Comparison of ENCODE assay signal across 35 cellular contexts in genomic region chrX:40852573-40852972, GRCh38.
"Had no signal": no experiment of that assay in that cellular context is flagged by ENCODE, and none has a peak within 500 bp of the region (broad histone marks: within the 10 kb centered on the region; RNA-seq: fewer than 3 reads in every experiment).

No MANE protein-coding gene starts in this region.

- H3K27me3 Mint-ChIP-seq: progenitor cell of endocrine pancreas; stimulated activated naive CD8-positive, alpha-beta T cell treated with anti-CD3 and anti-CD28 coated beads, Interleukin-15, Interleukin-2, amounts not matched to agents 100 ng/mL and 50 ng/mL, for 24 hours had no signal

- H3K27ac Mint-ChIP-seq: activated naive CD4-positive, alpha-beta T cell treated with anti-CD3 and anti-CD28 coated beads for 36 hours; activated naive CD8-positive, alpha-beta T cell treated with anti-CD3 and anti-CD28 coated beads, Interleukin-2, amount 10 ng/mL, durations not matched to agents 7 days and 5 days; activated T-helper 1 cell treated with anti-CD3 and anti-CD28 coated beads, Interleukin-12 subunit alpha, Interleukin-12 subunit beta, Interleukin-2, Interleukin-4 antibody, amounts not matched to agents 30 ng/mL and 10 ng/mL and 1 ng/mL, durations not matched to agents 14 hours and 24 hours and 36 hours; natural killer cell treated with Interleukin-12 subunit alpha and Interleukin-12 subunit beta and Interleukin-15 and Interleukin-18, amount 100 ng/mL, for 72 hours; progenitor cell of endocrine pancreas; stimulated activated naive CD8-positive, alpha-beta T cell treated with anti-CD3 and anti-CD28 coated beads, Interleukin-15, Interleukin-2, amounts not matched to agents 100 ng/mL and 50 ng/mL, for 24 hours had no signal

- H3K9me3 ChIP-seq: ascending aorta, colonic mucosa, gastroesophageal sphincter, left ventricle myocardium inferior, mucosa of descending colon, ovary, right lobe of liver, thoracic aorta had no signal

- DNase-seq: activated CD4-positive, alpha-beta T cell treated with anti-CD3 and anti-CD28 coated beads for 48 hours; activated CD4-positive, alpha-beta T cell treated with anti-CD3 and anti-CD28 coated beads, Interleukin-2, amount 50 U/mL, for 48 hours; activated CD8-positive, alpha-beta memory T cell treated with anti-CD3 and anti-CD28 coated beads for 24 hours; activated effector memory CD4-positive, alpha-beta T cell treated with anti-CD3 and anti-CD28 coated beads, Interleukin-2, amount 50 U/mL, for 16 hours; activated naive CD4-positive, alpha-beta T cell treated with anti-CD3 and anti-CD28 coated beads for 36 hours; activated naive CD8-positive, alpha-beta T cell treated with anti-CD3 and anti-CD28 coated beads, Interleukin-2, amount 10 ng/mL, durations not matched to agents 7 days and 5 days; activated T-cell treated with anti-CD3 and anti-CD28 coated beads, Interleukin-2, amount 50 U/mL, for 1 hour; cerebellar nuclear complex; colonic mucosa; effector memory CD4-positive, alpha-beta T cell; erythroblast; hippocampal formation; islet precursor cell; left ventricle myocardium inferior; mucosa of descending colon; ovary; right lobe of liver; stimulated activated CD4-positive, alpha-beta T cell treated with anti-CD3 and anti-CD28 coated beads, Interleukin-12 subunit alpha, Interleukin-12 subunit beta, amount 100 ng/mL, for 4 hours; stimulated activated CD4-positive, alpha-beta T cell treated with anti-CD3 and anti-CD28 coated beads, Interleukin-4, amount 100 ng/mL, for 1 hour; T-helper 9 cell; trophoblast cell had no signal

- ATAC-seq: activated CD4-positive, CD25-positive, alpha-beta regulatory T cell treated with anti-CD3 and anti-CD28 coated beads, Interleukin-2, amount 50 U/mL, for 24 hours; gastroesophageal sphincter; mucosa of descending colon; natural killer cell treated with Interleukin-12 subunit alpha and Interleukin-12 subunit beta and Interleukin-15 and Interleukin-18, amount 100 ng/mL, for 72 hours; right lobe of liver had no signal

- H3K4me3 Mint-ChIP-seq: activated naive CD4-positive, alpha-beta T cell treated with anti-CD3 and anti-CD28 coated beads for 36 hours; activated naive CD8-positive, alpha-beta T cell treated with anti-CD3 and anti-CD28 coated beads, Interleukin-2, amount 10 ng/mL, durations not matched to agents 7 days and 5 days; activated T-helper 1 cell treated with anti-CD3 and anti-CD28 coated beads, Interleukin-12 subunit alpha, Interleukin-12 subunit beta, Interleukin-2, Interleukin-4 antibody, amounts not matched to agents 30 ng/mL and 10 ng/mL and 1 ng/mL, durations not matched to agents 14 hours and 24 hours and 36 hours; brain; natural killer cell treated with Interleukin-12 subunit alpha and Interleukin-12 subunit beta and Interleukin-15 and Interleukin-18, amount 100 ng/mL, for 72 hours; stimulated activated naive CD8-positive, alpha-beta T cell treated with anti-CD3 and anti-CD28 coated beads, Interleukin-15, Interleukin-2, amounts not matched to agents 100 ng/mL and 50 ng/mL, for 24 hours had no signal

- H3K4me3 ChIP-seq: ascending aorta, cardiac muscle cell, colonic mucosa, gastroesophageal sphincter, left ventricle myocardium inferior, lung, mucosa of descending colon, ovary, right lobe of liver, thoracic aorta had no signal

- H3K9me3 Mint-ChIP-seq: activated naive CD4-positive, alpha-beta T cell treated with anti-CD3 and anti-CD28 coated beads for 36 hours; activated T-helper 1 cell treated with anti-CD3 and anti-CD28 coated beads, Interleukin-12 subunit alpha, Interleukin-12 subunit beta, Interleukin-2, Interleukin-4 antibody, amounts not matched to agents 30 ng/mL and 10 ng/mL and 1 ng/mL, durations not matched to agents 14 hours and 24 hours and 36 hours; stimulated activated naive CD8-positive, alpha-beta T cell treated with anti-CD3 and anti-CD28 coated beads, Interleukin-15, Interleukin-2, amounts not matched to agents 100 ng/mL and 50 ng/mL, for 24 hours had no signal

- FAIRE-seq: TTC549, urothelium cell line had no signal

- H3K36me3 ChIP-seq: ascending aorta, cardiac muscle cell, colonic mucosa, gastroesophageal sphincter, left ventricle myocardium inferior, ovary, right lobe of liver, thoracic aorta had no signal

- H3K27ac ChIP-seq: ascending aorta, cardiac muscle cell, colonic mucosa, gastroesophageal sphincter, left ventricle myocardium inferior, ovary, right lobe of liver, thoracic aorta, VCaP had no signal

- H3K4me1 ChIP-seq: ascending aorta, colonic mucosa, gastroesophageal sphincter, left ventricle myocardium inferior, right lobe of liver had no signal

- H3K36me3 Mint-ChIP-seq: activated naive CD8-positive, alpha-beta T cell treated with anti-CD3 and anti-CD28 coated beads, Interleukin-2, amount 10 ng/mL, durations not matched to agents 7 days and 5 days; brain; natural killer cell treated with Interleukin-12 subunit alpha and Interleukin-12 subunit beta and Interleukin-15 and Interleukin-18, amount 100 ng/mL, for 72 hours had no signal

- H3K27me3 ChIP-seq: ascending aorta, cardiac muscle cell, colonic mucosa, gastroesophageal sphincter, ovary, right lobe of liver had no signal
